ENCODE assay signal across 1 cellular context in genomic region chr6:25959890-25960531, GRCh38.
TF ChIP-seq lines count a peak whose summit lies in the region.

No MANE protein-coding gene starts in this region.

TF ChIP-seq in GM12878, 131 proteins besides CTCF, POLR2A, EP300 and RAD21:
- TF ChIP-seq TCF3 (IDR thresholded peaks at IDR 0.05; ENCODE audit: borderline replicate concordance, insufficient read depth, low read depth, low read length) (0 out of 2 replicates have a peak, but pooled peaks have one; percentile 56), TCF12 (IDR thresholded peaks at IDR 0.05; ENCODE audit: low read depth, low read length) (peak; percentile 43; the same call in 1 of the 2 replicates), SIN3A (IDR thresholded peaks at IDR 0.05; ENCODE audit: low read depth, low read length) (no peak)
